Comparison of ENCODE assay signal across 25 cellular contexts in genomic region chr13:47146136-47146535, GRCh38.
DNase-seq lines count a peak whose midpoint lies in the region; ATAC-seq and TF ChIP-seq lines count a peak whose summit lies in the region.
"Had no signal": no experiment of that assay in that cellular context is flagged by ENCODE, and none has a peak within 500 bp of the region (broad histone marks: within the 10 kb centered on the region; RNA-seq: fewer than 3 reads in every experiment).

No MANE protein-coding gene starts in this region.

- no peak for TF ChIP-seq POLR2A in IMR-90 (IDR thresholded peaks at IDR 0.05; ENCODE audit: low read depth, low read length)

- H2BK15ac ChIP-seq in IMR-90 (ENCODE audit: low read depth, low read length) = no peak overlapping the region

- H3K14ac ChIP-seq in IMR-90 (replicated peaks; ENCODE audit: low read depth, low read length) = no peak overlapping the region

- POLR2A ChIA-PET in IMR-90 (lab: Charles Lee; ENCODE audit: unreplicated experiment) = no interaction called here

- H3K27ac Mint-ChIP-seq in Calu3 (ENCODE audit: unreplicated experiment) = no peak overlapping the region
- H3K27ac Mint-ChIP-seq: activated CD4-positive, alpha-beta T cell treated with anti-CD3 and anti-CD28 coated beads, Interleukin-2, amount 10 ng/mL, durations not matched to agents 7 days and 5 days; activated naive CD8-positive, alpha-beta T cell; activated T-helper 17 cell treated with anti-CD3 and anti-CD28 coated beads, Interleukin-2, amount 50 U/mL, for 72 hours; brain; natural killer cell had no signal

- no peak overlapping the region for H3K4ac ChIP-seq in IMR-90 (ENCODE audit: low read depth, low read length)

- H4K20me1 ChIP-seq in IMR-90 (ENCODE audit: insufficient read depth, low read length) = no peaks in the 10 kb centered on the region

- no peaks in the 10 kb centered on the region for H3K9me3 Mint-ChIP-seq in Calu3 (ENCODE audit: low read depth, unreplicated experiment)
- H3K9me3 Mint-ChIP-seq: activated CD4-positive, alpha-beta T cell treated with anti-CD3 and anti-CD28 coated beads, Interleukin-2, amount 10 ng/mL, durations not matched to agents 7 days and 5 days; activated T-helper 17 cell treated with anti-CD3 and anti-CD28 coated beads, Interleukin-2, amount 50 U/mL, for 72 hours; brain; natural killer cell had no signal

- H3K27ac ChIP-seq in IMR-90 (ENCODE audit: insufficient read depth, low read length) = no peak overlapping the region
- no peak overlapping the region for H3K27ac ChIP-seq in left lung
- H3K27ac ChIP-seq: esophagus squamous epithelium, heart right ventricle, HL-60, sigmoid colon, SK-N-MC, suprapubic skin had no signal

- H3K27me3 ChIP-seq in IMR-90 (ENCODE audit: control insufficient read depth, insufficient read depth, low read length) = no peaks in the 10 kb centered on the region
- no peaks in the 10 kb centered on the region for H3K27me3 ChIP-seq in left lung
- H3K27me3 ChIP-seq: esophagus squamous epithelium, heart right ventricle, sigmoid colon, suprapubic skin had no signal

- BruUV-seq in IMR-90 (replicated peaks; lab: Mats Ljungman, UMichigan) (no TSS peak), Calu3 (replicated peaks; lab: Mats Ljungman, UMichigan) (no TSS peak)

- H3K36me3 ChIP-seq in IMR-90 (ENCODE audit: control insufficient read depth, insufficient read depth, low read length) (no peaks in the 10 kb centered on the region), left lung (no peaks in the 10 kb centered on the region)
- H3K36me3 ChIP-seq: esophagus squamous epithelium, heart right ventricle, sigmoid colon, suprapubic skin had no signal

- no peak overlapping the region; the same call in 1 of the 2 replicates for H2BK20ac ChIP-seq in IMR-90 (ENCODE audit: low read depth, low read length)

- in situ Hi-C loops in IMR-90 (cut with MboI; ENCODE audit: low sequenced_read_pairs) = no loop called here

- H3K9ac ChIP-seq in IMR-90 (ENCODE audit: low read depth, low read length) = no peak overlapping the region

- no peak overlapping the region for H2AK9ac ChIP-seq in IMR-90 (replicated peaks; ENCODE audit: low read depth, low read length, poor library complexity)

- dilution Hi-C loops in IMR-90 (cut with HindIII; ENCODE audit: low sequenced_read_pairs, unreplicated experiment) = no loop called here

- no peaks in the 10 kb centered on the region for H3K9me1 ChIP-seq in IMR-90 (ENCODE audit: insufficient read depth, low read length)

- no peak overlapping the region for H3K4me3 ChIP-seq in IMR-90 (ENCODE audit: insufficient read depth, low read depth, low read length)
- no peak overlapping the region for H3K4me3 ChIP-seq in choroid plexus epithelial cell (ENCODE audit: low read depth, low read length)
- no peak overlapping the region for H3K4me3 ChIP-seq in left lung
- H3K4me3 ChIP-seq: esophagus squamous epithelium, heart right ventricle, sigmoid colon, SK-N-MC, suprapubic skin had no signal

- H3K4me1 ChIP-seq in IMR-90 (ENCODE audit: control insufficient read depth, insufficient read depth, low read length) (peaks cover 4% of the 10 kb centered on the region), left lung (no peaks in the 10 kb centered on the region)
- H3K4me1 ChIP-seq: esophagus squamous epithelium, heart right ventricle, suprapubic skin had no signal

- peak; percentile 82 for ATAC-seq in IMR-90 (ENCODE audit: low read depth)
- ATAC-seq in left lung = peak; percentile 23
- ATAC-seq: activated T-helper 17 cell treated with anti-CD3 and anti-CD28 coated beads, Interleukin-2, amount 50 U/mL, for 72 hours; heart right ventricle; left ventricle myocardium superior; natural killer cell had no signal

- no peak overlapping the region; the same call in 1 of the 2 replicates for H2BK120ac ChIP-seq in IMR-90 (ENCODE audit: low read depth, low read length)

- H2BK5ac ChIP-seq in IMR-90 (ENCODE audit: low read depth, low read length, poor library complexity, severe bottlenecking) = no peak overlapping the region

- H4K8ac ChIP-seq in IMR-90 (ENCODE audit: low read depth in 2 of 2, low read length in 2 of 2) = 0 out of 4 replicates have a peak overlapping the region, but pooled peaks of 1 of the 2 experiments have one; percentile 6

- no peaks in the 10 kb centered on the region for H3K9me3 ChIP-seq in IMR-90 (ENCODE audit: control insufficient read depth, insufficient read depth, low read length)
- no peaks in the 10 kb centered on the region for H3K9me3 ChIP-seq in left lung
- H3K9me3 ChIP-seq: esophagus squamous epithelium, heart right ventricle, sigmoid colon, suprapubic skin had no signal

- CTCF ChIA-PET in IMR-90 (lab: Yijun Ruan, JAX) (no interaction called here), Calu3 (lab: Charles Lee) (no interaction called here)

- H3K36me3 Mint-ChIP-seq in Calu3 (ENCODE audit: insufficient read depth, unreplicated experiment) = no peaks in the 10 kb centered on the region
- H3K36me3 Mint-ChIP-seq: activated naive CD8-positive, alpha-beta T cell; brain; natural killer cell had no signal

- TF ChIP-seq RAD21 in IMR-90 (IDR thresholded peaks at IDR 0.05; ENCODE audit: low read length) = no peak

- intact Hi-C loops in IMR-90 (cut with micrococcal nuclease) (no loop called here), left lung (cut with DNase I) (no loop called here), Calu3 (cut with micrococcal nuclease; ENCODE audit: unreplicated experiment) (no loop called here)

- no peaks in the 10 kb centered on the region for H3K27me3 Mint-ChIP-seq in Calu3 (ENCODE audit: unreplicated experiment)
- H3K27me3 Mint-ChIP-seq: activated naive CD8-positive, alpha-beta T cell; brain had no signal

- H3K4me3 Mint-ChIP-seq in Calu3 (ENCODE audit: low read depth, unreplicated experiment) = no peak overlapping the region
- H3K4me3 Mint-ChIP-seq: activated CD4-positive, alpha-beta T cell treated with anti-CD3 and anti-CD28 coated beads, Interleukin-2, amount 10 ng/mL, durations not matched to agents 7 days and 5 days; activated naive CD8-positive, alpha-beta T cell; activated T-helper 17 cell treated with anti-CD3 and anti-CD28 coated beads, Interleukin-2, amount 50 U/mL, for 72 hours; brain; natural killer cell had no signal

- no peak overlapping the region for H3K18ac ChIP-seq in IMR-90 (ENCODE audit: low read depth, low read length)

- H4K5ac ChIP-seq in IMR-90 (ENCODE audit: low read depth, low read length) = no peak overlapping the region

- peaks cover 20% of the 10 kb centered on the region for H3K4me1 Mint-ChIP-seq in Calu3 (ENCODE audit: low read depth, unreplicated experiment)
- H3K4me1 Mint-ChIP-seq: activated T-helper 17 cell treated with anti-CD3 and anti-CD28 coated beads, Interleukin-2, amount 50 U/mL, for 72 hours; brain; natural killer cell had no signal

- no peak overlapping the region for H4K91ac ChIP-seq in IMR-90 (ENCODE audit: insufficient read depth, low read depth, low read length)

- no peak overlapping the region for H3K23ac ChIP-seq in IMR-90 (ENCODE audit: low read depth, low read length)

- no peak overlapping the region for H2AFZ ChIP-seq in IMR-90 (replicated peaks; ENCODE audit: low read length, poor library complexity)

- TF ChIP-seq CTCF in IMR-90 (conservative IDR thresholded peaks at IDR 0.05; ENCODE audit: low read depth, low read length) (no peak), choroid plexus epithelial cell (conservative IDR thresholded peaks at IDR 0.05; ENCODE audit: low read depth, low read length) (no peak), left lung (IDR thresholded peaks at IDR 0.05) (no peak), Calu3 (IDR thresholded peaks at IDR 0.05; ENCODE audit: unreplicated experiment) (no peak)

- no peaks in the 10 kb centered on the region for H3K79me1 ChIP-seq in IMR-90 (ENCODE audit: low read depth in 1 of 2, low read length in 2 of 2)

- no peak overlapping the region for H3K56ac ChIP-seq in IMR-90 (ENCODE audit: extremely low read depth, insufficient read depth, low read length)

- H2AK5ac ChIP-seq in IMR-90 (ENCODE audit: low read depth, low read length) = no peak overlapping the region

- H3K4me2 ChIP-seq in IMR-90 (ENCODE audit: low read depth, low read length) = 0 out of 2 replicates have a peak overlapping the region, but pooled peaks have one; percentile 14

- DNase-seq in GM03348 (ENCODE audit: low spot score) (peak; percentile 3), IMR-90 (peak; percentile 89), choroid plexus epithelial cell (ENCODE audit: low read depth) (peak; percentile 71), left lung (no peak), dedifferentiated amniotic fluid mesenchymal stem cell (ENCODE audit: extremely low spot score) (no peak), HUDEP-2 (lab: John Stamatoyannopoulos, UW; ENCODE audit: unreplicated experiment in 76 of 76) (no peak), Calu3 (no peak)
- no peak for DNase-seq in stimulated activated CD8-positive, alpha-beta memory T cell treated with anti-CD3 and anti-CD28 coated beads, Interleukin-4, amount 100 ng/mL, for 48 hours
- DNase-seq: ACHN; activated CD4-positive, alpha-beta T cell treated with anti-CD3 and anti-CD28 coated beads, Interleukin-2, amount 10 ng/mL, durations not matched to agents 7 days and 5 days; esophagus squamous epithelium; heart right ventricle; left ventricle myocardium superior; midbrain; natural killer cell; NCI-H1417; NCI-H2107; sigmoid colon; T-helper 2 cell had no signal

TF ChIP-seq in IMR-90, 13 proteins besides CTCF, POLR2A, EP300 and RAD21:
- TF ChIP-seq CEBPB (IDR thresholded peaks at IDR 0.05; ENCODE audit: low read depth, low read length) (peak; percentile 76), RFX5 (IDR thresholded peaks at IDR 0.05; ENCODE audit: low read depth, low read length) (no peak)
TF ChIP-seq in IMR-90: peak in this region for 1.

Comparison
In these comparisons a context has a peak if more than half of its experiments do, and no peak if none do; other contexts are left out.
1. DNase-seq: peak in GM03348 (single experiment), IMR-90 (single experiment) and choroid plexus epithelial cell (single experiment); none in left lung (0 of 2), dedifferentiated amniotic fluid mesenchymal stem cell (single experiment), HUDEP-2 (0 of 76), stimulated activated CD8-positive, alpha-beta memory T cell treated with anti-CD3 and anti-CD28 coated beads, Interleukin-4, amount 100 ng/mL, for 48 hours (single experiment) and Calu3 (single experiment).